In genomic region chr13:114109646-114110045, GRCh38 we compare ENCODE assay signal across 8 cellular contexts. TPM values are rescaled to one million over a fixed set of nuclear protein-coding genes. Genes with fewer than 3 reads are reported as not detected.
DNase-seq lines count a peak whose midpoint lies in the region; ATAC-seq and TF ChIP-seq lines count a peak whose summit lies in the region.

No MANE protein-coding gene starts in this region.

- H3K27me3 ChIP-seq in right atrium auricular region = no peaks in the 10 kb centered on the region

- ATAC-seq in activated CD8-positive, alpha-beta T cell treated with anti-CD3 and anti-CD28 coated beads, Interleukin-2, amount 10 ng/mL, durations not matched to agents 7 days and 5 days = no peak
- no peak for ATAC-seq in stimulated activated naive B cell treated with anti-CD40 and anti-IgM and Interleukin-4, amounts not matched to agents 10 μg/mL and 1 μg/mL and 100 μg/mL, for 72 hours (replicated peaks)
- ATAC-seq in GM19397 (IDR thresholded peaks at IDR 0.05; ENCODE audit: unreplicated experiment) = no peak

- no peaks in the 10 kb centered on the region for H3K9me3 ChIP-seq in right atrium auricular region

- DNase-seq in NCI-H345 (lab: John Stamatoyannopoulos, UW) (peak; percentile 93), right atrium auricular region (ENCODE audit: low spot score) (peak; percentile 61), NCI-H774 (lab: John Stamatoyannopoulos, UW) (no peak), MV-4-11 (lab: John Stamatoyannopoulos, UW) (no peak), GM19240 (ENCODE audit: insufficient read length, low spot score) (no peak)
- no peak for DNase-seq in activated CD8-positive, alpha-beta T cell treated with anti-CD3 and anti-CD28 coated beads, Interleukin-2, amount 10 ng/mL, durations not matched to agents 7 days and 5 days
- DNase-seq in stimulated activated naive B cell treated with anti-CD40 and anti-IgM and Interleukin-4, amounts not matched to agents 10 μg/mL and 1 μg/mL and 100 μg/mL, for 72 hours = no peak

- no peak for TF ChIP-seq CTCF in right atrium auricular region (IDR thresholded peaks at IDR 0.05)

- H3K36me3 Mint-ChIP-seq in activated CD8-positive, alpha-beta T cell treated with anti-CD3 and anti-CD28 coated beads, Interleukin-2, amount 10 ng/mL, durations not matched to agents 7 days and 5 days (ENCODE audit: low read depth) = peaks cover 20% of the 10 kb centered on the region
- peaks cover 3 to 15% of the 10 kb centered on the region in 2 donors for H3K36me3 Mint-ChIP-seq in stimulated activated naive B cell treated with anti-CD40 and anti-IgM and Interleukin-4, amounts not matched to agents 10 μg/mL and 1 μg/mL and 100 μg/mL, for 72 hours

- no peaks in the 10 kb centered on the region for H3K27me3 Mint-ChIP-seq in activated CD8-positive, alpha-beta T cell treated with anti-CD3 and anti-CD28 coated beads, Interleukin-2, amount 10 ng/mL, durations not matched to agents 7 days and 5 days (ENCODE audit: low read depth)
- H3K27me3 Mint-ChIP-seq in stimulated activated naive B cell treated with anti-CD40 and anti-IgM and Interleukin-4, amounts not matched to agents 10 μg/mL and 1 μg/mL and 100 μg/mL, for 72 hours = no peaks in the 10 kb centered on the region

- H3K27ac ChIP-seq in right atrium auricular region = no peak overlapping the region

- POLR2A ChIA-PET in activated CD8-positive, alpha-beta T cell treated with anti-CD3 and anti-CD28 coated beads, Interleukin-2, amount 10 ng/mL, durations not matched to agents 7 days and 5 days (lab: Charles Lee) = interaction anchor here (1.8 to 3.1 kb wide), 2 partner anchors 21 to 44 kb away, joined by 7 to 29 read pairs; partner anchors contain the start of gene RASA3

- H3K4me3 Mint-ChIP-seq in activated CD8-positive, alpha-beta T cell treated with anti-CD3 and anti-CD28 coated beads, Interleukin-2, amount 10 ng/mL, durations not matched to agents 7 days and 5 days = peak overlapping the region; percentile 76
- H3K4me3 Mint-ChIP-seq in stimulated activated naive B cell treated with anti-CD40 and anti-IgM and Interleukin-4, amounts not matched to agents 10 μg/mL and 1 μg/mL and 100 μg/mL, for 72 hours = no peak overlapping the region

- no peaks in the 10 kb centered on the region for H3K9me3 Mint-ChIP-seq in activated CD8-positive, alpha-beta T cell treated with anti-CD3 and anti-CD28 coated beads, Interleukin-2, amount 10 ng/mL, durations not matched to agents 7 days and 5 days (ENCODE audit: insufficient read depth)
- no peaks in the 10 kb centered on the region for H3K9me3 Mint-ChIP-seq in stimulated activated naive B cell treated with anti-CD40 and anti-IgM and Interleukin-4, amounts not matched to agents 10 μg/mL and 1 μg/mL and 100 μg/mL, for 72 hours

- no peaks in the 10 kb centered on the region for H3K36me3 ChIP-seq in right atrium auricular region

- peak overlapping the region; percentile 98 for H3K27ac Mint-ChIP-seq in activated CD8-positive, alpha-beta T cell treated with anti-CD3 and anti-CD28 coated beads, Interleukin-2, amount 10 ng/mL, durations not matched to agents 7 days and 5 days
- H3K27ac Mint-ChIP-seq in stimulated activated naive B cell treated with anti-CD40 and anti-IgM and Interleukin-4, amounts not matched to agents 10 μg/mL and 1 μg/mL and 100 μg/mL, for 72 hours = peak overlapping the region; percentile 95

- CTCF ChIA-PET in activated CD8-positive, alpha-beta T cell treated with anti-CD3 and anti-CD28 coated beads, Interleukin-2, amount 10 ng/mL, durations not matched to agents 7 days and 5 days (lab: Charles Lee) = interaction anchor here (1.0 to 2.3 kb wide), 7 partner anchors 16 to 385 kb away, joined by 3 to 6 read pairs (median 3); no protein-coding TSS in a partner anchor

- no peak overlapping the region for H3K4me3 ChIP-seq in right atrium auricular region

- H3K4me1 ChIP-seq in right atrium auricular region = peaks cover 0 to 42% of the 10 kb centered on the region in 2 donors

- H3K4me1 Mint-ChIP-seq in activated CD8-positive, alpha-beta T cell treated with anti-CD3 and anti-CD28 coated beads, Interleukin-2, amount 10 ng/mL, durations not matched to agents 7 days and 5 days (ENCODE audit: low read depth) = peaks cover 53% of the 10 kb centered on the region
- peaks cover 35 to 48% of the 10 kb centered on the region in 2 donors for H3K4me1 Mint-ChIP-seq in stimulated activated naive B cell treated with anti-CD40 and anti-IgM and Interleukin-4, amounts not matched to agents 10 μg/mL and 1 μg/mL and 100 μg/mL, for 72 hours

RNA-seq across cellular contexts. Expression of gene RASA3, which starts 22.8 kb away (rescaled TPM):
- total RNA-seq in activated CD8-positive, alpha-beta T cell treated with anti-CD3 and anti-CD28 coated beads, Interleukin-2, amount 10 ng/mL, durations not matched to agents 7 days and 5 days = 10 to 100 TPM; 36.9 to 39.3 TPM
- total RNA-seq in right atrium auricular region = 10 to 100 TPM; 10.2 to 13.2 TPM

Comparison
In these comparisons a context has a peak if more than half of its experiments do, and no peak if none do; other contexts are left out.
1. DNase-seq: peak in NCI-H345 (single experiment) and right atrium auricular region (single experiment); none in activated CD8-positive, alpha-beta T cell treated with anti-CD3 and anti-CD28 coated beads, Interleukin-2, amount 10 ng/mL, durations not matched to agents 7 days and 5 days (single experiment), stimulated activated naive B cell treated with anti-CD40 and anti-IgM and Interleukin-4, amounts not matched to agents 10 μg/mL and 1 μg/mL and 100 μg/mL, for 72 hours (single experiment), NCI-H774 (single experiment), MV-4-11 (single experiment) and GM19240 (single experiment).